In genomic region chr21:42547001-42547905, GRCh38 we compare ENCODE assay signal across 1 cellular context.
TF ChIP-seq lines count a peak whose summit lies in the region.

No MANE protein-coding gene starts in this region.

TF ChIP-seq in K562, 482 proteins besides CTCF, POLR2A, EP300 and RAD21 (continued from another document and continues in another):
- TF ChIP-seq HMG20A (CRISPR knock-in tag; conservative IDR thresholded peaks at IDR 0.05): no peak
- no peak for TF ChIP-seq FIP1L1 (IDR thresholded peaks at IDR 0.05; ENCODE audit: low read depth, low read length, poor library complexity, severe bottlenecking)
- peak; percentile 80; the same call in 1 of the 2 replicates for TF ChIP-seq ZNF589 (CRISPR knock-in tag; IDR thresholded peaks at IDR 0.05; ENCODE audit: low read depth)
- TF ChIP-seq HNRNPL (IDR thresholded peaks at IDR 0.05; ENCODE audit: low read depth, low read length): no peak
- TF ChIP-seq CXXC5 (CRISPR knock-in tag; IDR thresholded peaks at IDR 0.05): peak; percentile 82
- TF ChIP-seq HDGF (IDR thresholded peaks at IDR 0.05): no peak; the same call in 1 of the 2 replicates
- 0 out of 2 replicates have a peak, but pooled peaks have one; percentile 22 for TF ChIP-seq JUN (IDR thresholded peaks at IDR 0.05; ENCODE audit: borderline replicate concordance, low read depth, low read length)
- TF ChIP-seq JUN (CRISPR knock-in tag; IDR thresholded peaks at IDR 0.05; ENCODE audit: borderline replicate concordance): no peak
- TF ChIP-seq ZNF282 (CRISPR knock-in tag; IDR thresholded peaks at IDR 0.05): no peak
- peak in 1 of 2 experiments; percentile 30; a peak in 1 of 4 replicates for TF ChIP-seq ZNF318 (IDR thresholded peaks at IDR 0.05; ENCODE audit: borderline replicate concordance in 1 of 2, low read depth in 1 of 2)
- peak; percentile 96 for TF ChIP-seq GATAD2A (IDR thresholded peaks at IDR 0.05)
- TF ChIP-seq TRIM25 (IDR thresholded peaks at IDR 0.05; ENCODE audit: borderline replicate concordance): no peak
- TF ChIP-seq ZNF696 (CRISPR knock-in tag; conservative IDR thresholded peaks at IDR 0.05): no peak
- peak in 1 of 2 experiments; percentile 43; a peak in 2 of 4 replicates for TF ChIP-seq MLLT1 (IDR thresholded peaks at IDR 0.05)
- no peak for TF ChIP-seq CEBPB (tag; IDR thresholded peaks at IDR 0.05)
- TF ChIP-seq ZNF140 (CRISPR knock-in tag; IDR thresholded peaks at IDR 0.05): peak; percentile 69; the same call in 1 of the 2 replicates
- TF ChIP-seq ZNF609 (CRISPR knock-in tag; IDR thresholded peaks at IDR 0.05; ENCODE audit: borderline replicate concordance): no peak
- TF ChIP-seq NR2C2 (CRISPR knock-in tag; IDR thresholded peaks at IDR 0.05): no peak
- TF ChIP-seq NR2C2 (tag; IDR thresholded peaks at IDR 0.05): peak; percentile 13; the same call in 1 of the 2 replicates
- no peak for TF ChIP-seq ZSCAN32 (CRISPR knock-in tag; IDR thresholded peaks at IDR 0.05)
- peak; percentile 71; the same call in 1 of the 2 replicates for TF ChIP-seq RUNX1 (IDR thresholded peaks at IDR 0.05; ENCODE audit: low read depth)
- TF ChIP-seq NR2C1 (IDR thresholded peaks at IDR 0.05): no peak
- TF ChIP-seq NR2C1 (tag; IDR thresholded peaks at IDR 0.05): 0 out of 2 replicates have a peak, but pooled peaks have one; percentile 20
- TF ChIP-seq ARHGAP35 (IDR thresholded peaks at IDR 0.05; ENCODE audit: partially characterized antibody): no peak
- TF ChIP-seq ZNF407 (IDR thresholded peaks at IDR 0.05; ENCODE audit: low read depth): no peak
- no peak for TF ChIP-seq THAP12 (CRISPR knock-in tag; IDR thresholded peaks at IDR 0.05)
